ENCODE assay signal across 13 cellular contexts in the genomic region with DNA sequence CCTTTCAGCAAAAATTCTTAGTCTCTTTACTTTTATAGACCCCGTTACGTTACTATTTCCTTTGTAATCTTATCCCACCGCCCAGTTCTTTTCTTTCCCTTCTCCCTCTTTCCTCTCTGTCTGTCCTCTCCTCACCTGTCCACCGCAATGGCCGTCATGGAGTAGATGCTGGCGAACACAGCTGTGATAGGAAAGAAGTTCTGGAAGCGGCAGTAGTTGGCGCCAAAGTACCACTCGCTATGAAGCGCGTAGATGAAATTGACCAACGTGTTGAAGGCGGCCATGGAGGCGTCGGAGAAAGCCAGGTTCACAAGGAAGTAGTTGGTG. TPM values are rescaled to one million over a fixed set of nuclear protein-coding genes. Genes with fewer than 3 reads are reported as not detected.
DNase-seq lines count a peak whose midpoint lies in the region; ATAC-seq and TF ChIP-seq lines count a peak whose summit lies in the region.
"Had no signal": no experiment of that assay in that cellular context is flagged by ENCODE, and none has a peak within 500 bp of the region (broad histone marks: within the 10 kb centered on the region; RNA-seq: fewer than 3 reads in every experiment).

No MANE protein-coding gene starts in this region.

- no peaks in the 10 kb centered on the region for H3K9me3 ChIP-seq in mammary epithelial cell (replicated peaks; ENCODE audit: insufficient read depth, low read length)

- TF ChIP-seq CTCF in mammary epithelial cell (conservative IDR thresholded peaks at IDR 0.05 in 1 of 2, IDR thresholded peaks at IDR 0.05 in 1 of 2; ENCODE audit: extremely low read depth in 1 of 2, insufficient read depth in 1 of 2, low read depth in 1 of 2, low read length in 2 of 2) = peak in 1 of 2 donors; percentile 6
- no peak for TF ChIP-seq CTCF in osteocyte (IDR thresholded peaks at IDR 0.05)

- no peaks in the 10 kb centered on the region for H3K79me2 ChIP-seq in mammary epithelial cell (ENCODE audit: insufficient read depth, low read length)
- H3K79me2 ChIP-seq: parathyroid adenoma had no signal

- H3K4me1 ChIP-seq in mammary epithelial cell (ENCODE audit: insufficient read depth, low read length) = peaks cover 6% of the 10 kb centered on the region
- H3K4me1 ChIP-seq: parathyroid adenoma had no signal

- H3K27ac ChIP-seq in mammary epithelial cell (ENCODE audit: insufficient read depth, low read depth, low read length) = no peak overlapping the region
- H3K27ac ChIP-seq: 22Rv1, parathyroid adenoma had no signal

- in situ Hi-C loops in mammary epithelial cell (cut with MboI; ENCODE audit: low sequenced_read_pairs in 2 of 2) = no loop called here

- no peak overlapping the region for H3K27ac Mint-ChIP-seq in osteocyte (ENCODE audit: unreplicated experiment)
- H3K27ac Mint-ChIP-seq: HFFc6 had no signal

- BruUV-seq in mammary epithelial cell (replicated peaks; lab: Mats Ljungman, UMichigan) = no TSS peak

- no peak overlapping the region for H3K4me3 Mint-ChIP-seq in osteocyte (ENCODE audit: unreplicated experiment)
- H3K4me3 Mint-ChIP-seq: HFFc6 had no signal

- H3K27me3 Mint-ChIP-seq in osteocyte (ENCODE audit: unreplicated experiment) = peaks cover 12% of the 10 kb centered on the region

- intact Hi-C loops in mammary epithelial cell (cut with micrococcal nuclease) = no loop called here

- no peaks in the 10 kb centered on the region for H3K36me3 ChIP-seq in mammary epithelial cell (ENCODE audit: insufficient read depth, low read length)

- H3K9ac ChIP-seq in mammary epithelial cell (ENCODE audit: insufficient read depth, low read length) = no peak overlapping the region
- H3K9ac ChIP-seq: parathyroid adenoma had no signal

- peaks cover 26% of the 10 kb centered on the region for H3K27me3 ChIP-seq in mammary epithelial cell (ENCODE audit: insufficient read depth, low read length)

- dilution Hi-C loops in mammary epithelial cell (cut with HindIII; ENCODE audit: low sequenced_read_pairs) = no loop called here

- DNase-seq in DMS 273 (lab: John Stamatoyannopoulos, UW; ENCODE audit: unreplicated experiment) = peak; percentile 0
- DNase-seq in DMS 273 treated with DMSO at 0.1 percent for 48 hours (lab: John Stamatoyannopoulos, UW) = no peak
- DNase-seq in mammary epithelial cell = no peak
- peak; percentile 88 for DNase-seq in left kidney (ENCODE audit: low read depth, low spot score)
- peak; percentile 18 for DNase-seq in superior temporal gyrus (ENCODE audit: extremely low spot score)
- no peak for DNase-seq in osteocyte (ENCODE audit: extremely low spot score, unreplicated experiment)
- DNase-seq in AML-193 (lab: John Stamatoyannopoulos, UW) = no peak
- DNase-seq: HFFc6; SIG-M5; stimulated activated CD4-positive, alpha-beta T cell treated with anti-CD3 and anti-CD28 coated beads, Interleukin-4, amount 100 ng/mL, for 4 hours had no signal

- peak overlapping the region; percentile 46 for H2AFZ ChIP-seq in mammary epithelial cell (ENCODE audit: low read depth, low read length)
- H2AFZ ChIP-seq: parathyroid adenoma had no signal

- no peak overlapping the region for H3K4me3 ChIP-seq in mammary epithelial cell (replicated peaks in 1 of 3; ENCODE audit: insufficient read depth in 1 of 3, low read depth in 2 of 3, low read length in 3 of 3)

- no peaks in the 10 kb centered on the region for H3K9me3 Mint-ChIP-seq in osteocyte (ENCODE audit: unreplicated experiment)
- H3K9me3 Mint-ChIP-seq: HFFc6 had no signal

- no peak for ATAC-seq in HG03159 (IDR thresholded peaks at IDR 0.05; ENCODE audit: unreplicated experiment)

- H3K36me3 Mint-ChIP-seq in osteocyte (ENCODE audit: unreplicated experiment) = no peaks in the 10 kb centered on the region

- no peaks in the 10 kb centered on the region for H4K20me1 ChIP-seq in mammary epithelial cell (ENCODE audit: insufficient read depth, low read length)

- 30% methylated on average over 15 of the region's 15 CpGs for WGBS in mammary epithelial cell (ENCODE audit: low coverage, missing lambda C conversion rate)

- peaks cover 3% of the 10 kb centered on the region for H3K4me1 Mint-ChIP-seq in osteocyte (ENCODE audit: unreplicated experiment)

- H3K4me2 ChIP-seq in mammary epithelial cell (ENCODE audit: insufficient read depth, low read depth, low read length) = peak overlapping the region; percentile 57

- CTCF ChIA-PET in mammary epithelial cell (lab: Charles Lee; ENCODE audit: low non-redundant PET) = no interaction called here

RNA-seq across cellular contexts. Expression of gene TACR3, which starts 0.8 kb away (rescaled TPM):
- total RNA-seq in mammary epithelial cell (not detected), osteocyte (not detected in 2 replicates)
- polyA plus RNA-seq in mammary epithelial cell = not detected
- not detected for polyA minus RNA-seq in mammary epithelial cell
- total RNA-seq: HFFc6 had no signal

Comparison
In these comparisons a context has a peak if more than half of its experiments do, and no peak if none do; other contexts are left out.
1. DNase-seq: peak in DMS 273 (single experiment), left kidney (single experiment) and superior temporal gyrus (single experiment); none in DMS 273 treated with DMSO at 0.1 percent for 48 hours (single experiment), mammary epithelial cell (single experiment), osteocyte (single experiment) and AML-193 (0 of 2).